In genomic region chr9:132235894-132236661, GRCh38 we compare ENCODE assay signal across 9 cellular contexts.
A peak's percentile ranks its signal among the peaks of the same experiment; 100 is the strongest.
DNase-seq lines count a peak whose midpoint lies in the region; ATAC-seq and TF ChIP-seq lines count a peak whose summit lies in the region.
"Had no signal": no experiment of that assay in that cellular context is flagged by ENCODE, and none has a peak within 500 bp of the region (broad histone marks: within the 10 kb centered on the region; RNA-seq: fewer than 3 reads in every experiment).

No MANE protein-coding gene starts in this region.

- peaks cover 10% of the 10 kb centered on the region for H3K4me1 Mint-ChIP-seq in CD4-positive, alpha-beta T cell (ENCODE audit: low read depth)
- peaks cover under 1 to 4% of the 10 kb centered on the region in 2 donors for H3K4me1 Mint-ChIP-seq in natural killer cell

- H3K9ac ChIP-seq in NT2/D1 (ENCODE audit: insufficient read length, low read depth) = peak overlapping the region; percentile 23

- H3K36me3 ChIP-seq in NT2/D1 (ENCODE audit: insufficient read depth, insufficient read length, low read length) (no peaks in the 10 kb centered on the region), esophagus muscularis mucosa (no peaks in the 10 kb centered on the region)

- TF ChIP-seq CTCF in CD4-positive, alpha-beta T cell (IDR thresholded peaks at IDR 0.05) = peak; percentile 96
- TF ChIP-seq CTCF in esophagus muscularis mucosa (IDR thresholded peaks at IDR 0.05) (peak; percentile 84 to 98 (median 90)), natural killer cell (IDR thresholded peaks at IDR 0.05) (peak; percentile 94)

- POLR2A ChIA-PET in CD4-positive, alpha-beta T cell (lab: Charles Lee) = interaction anchor here (1.1 kb wide), 1 partner anchor 66 kb away, joined by 3 read pairs; no protein-coding TSS in a partner anchor

- H3K36me3 Mint-ChIP-seq in CD4-positive, alpha-beta T cell (ENCODE audit: low read depth) = peaks cover under 1% of the 10 kb centered on the region
- no peaks in the 10 kb centered on the region for H3K36me3 Mint-ChIP-seq in natural killer cell
- H3K36me3 Mint-ChIP-seq: IgD-negative memory B cell had no signal

- H3K4me1 ChIP-seq in NT2/D1 (ENCODE audit: insufficient read depth, insufficient read length) (peaks cover 25% of the 10 kb centered on the region), esophagus muscularis mucosa (peaks cover 7 to 19% (median 13%) of the 10 kb centered on the region in 4 donors)

- peak overlapping the region; percentile 26 for H3K4me3 Mint-ChIP-seq in CD4-positive, alpha-beta T cell
- H3K4me3 Mint-ChIP-seq in natural killer cell = peak overlapping the region; percentile 6

- no peak for ATAC-seq in CD4-positive, alpha-beta T cell (ENCODE audit: poor library complexity)
- ATAC-seq in natural killer cell (no peak), GM18867 (IDR thresholded peaks at IDR 0.05; ENCODE audit: unreplicated experiment) (no peak)
- ATAC-seq in stimulated activated naive CD8-positive, alpha-beta T cell treated with anti-CD3 and anti-CD28 coated beads, Interleukin-15, Interleukin-2, amounts not matched to agents 100 U/mL and 50 U/mL, for 24 hours = peak; percentile 9

- TF ChIP-seq EP300 in esophagus muscularis mucosa (IDR thresholded peaks at IDR 0.05) = no peak

- no peaks in the 10 kb centered on the region for H3K27me3 ChIP-seq in CD4-positive, alpha-beta T cell (ENCODE audit: control insufficient read depth, insufficient read depth, low read length)
- H3K27me3 ChIP-seq in NT2/D1 (ENCODE audit: insufficient read depth, insufficient read length) (peaks cover 26% of the 10 kb centered on the region), esophagus muscularis mucosa (peaks cover 0 to 36% (median 4%) of the 10 kb centered on the region in 4 donors)

- DNase-seq in CD4-positive, alpha-beta T cell = peak; percentile 69 to 84 (median 76)
- DNase-seq in HS-27A (ENCODE audit: low read depth) = peak; percentile 20
- DNase-seq in NT2/D1 (ENCODE audit: low read depth, low spot score) = peak; percentile 75
- peak; percentile 78 for DNase-seq in activated T-cell treated with anti-CD3 and anti-CD28 coated beads for 1 hour (ENCODE audit: low read depth)
- no peak for DNase-seq in esophagus muscularis mucosa (ENCODE audit: extremely low spot score)
- peak; percentile 71 for DNase-seq in natural killer cell
- peak; percentile 89 for DNase-seq in stimulated activated naive CD8-positive, alpha-beta T cell treated with anti-CD3 and anti-CD28 coated beads, Interleukin-15, Interleukin-2, amounts not matched to agents 100 U/mL and 50 U/mL, for 24 hours

- CTCF ChIA-PET in CD4-positive, alpha-beta T cell (lab: Charles Lee) = interaction anchor here (0.5 to 1.2 kb wide), 14 partner anchors 9 to 632 kb away, joined by 3 to 9 read pairs (median 4); no protein-coding TSS in a partner anchor

- intact Hi-C loops in CD4-positive, alpha-beta T cell (cut with DNase I, micrococcal nuclease) = loop anchor here (1.0 to 2.0 kb wide), 3 partner anchors 66 to 473 kb away; no protein-coding TSS in a partner anchor
- intact Hi-C loops in esophagus muscularis mucosa (cut with DNase I) (loop anchor here (2.0 to 10.0 kb wide), 3 partner anchors 67 to 474 kb away; no protein-coding TSS in a partner anchor), natural killer cell (cut with micrococcal nuclease) (loop anchor here (1.0 to 5.0 kb wide), 2 partner anchors 69 to 474 kb away; no protein-coding TSS in a partner anchor)

- no peak overlapping the region for H3K27ac Mint-ChIP-seq in CD4-positive, alpha-beta T cell
- no peak overlapping the region for H3K27ac Mint-ChIP-seq in natural killer cell

- no peak for TF ChIP-seq POLR2A in esophagus muscularis mucosa (IDR thresholded peaks at IDR 0.05; ENCODE audit: low read depth)

- 52% methylated on average over 14 of the region's 19 CpGs for WGBS in esophagus muscularis mucosa

- H3K9me3 Mint-ChIP-seq in CD4-positive, alpha-beta T cell = no peaks in the 10 kb centered on the region
- H3K9me3 Mint-ChIP-seq in natural killer cell = no peaks in the 10 kb centered on the region
- H3K9me3 Mint-ChIP-seq: IgD-negative memory B cell had no signal

- H3K4me3 ChIP-seq in NT2/D1 (ENCODE audit: insufficient read length, low read depth) (no peak overlapping the region), esophagus muscularis mucosa (no peak overlapping the region)

- H3K27me3 Mint-ChIP-seq in CD4-positive, alpha-beta T cell = no peaks in the 10 kb centered on the region
- H3K27me3 Mint-ChIP-seq in natural killer cell (ENCODE audit: low read depth in 2 of 2) = no peaks in the 10 kb centered on the region
- H3K27me3 Mint-ChIP-seq: IgD-negative memory B cell had no signal

- H3K9me3 ChIP-seq in CD4-positive, alpha-beta T cell (ENCODE audit: control insufficient read depth, low read length) = no peaks in the 10 kb centered on the region
- no peaks in the 10 kb centered on the region for H3K9me3 ChIP-seq in NT2/D1 (ENCODE audit: insufficient read depth, low read length)
- H3K9me3 ChIP-seq in esophagus muscularis mucosa = no peaks in the 10 kb centered on the region

- H3K27ac ChIP-seq in CD4-positive, alpha-beta T cell (ENCODE audit: low read depth, low read length) = no peak overlapping the region
- no peak overlapping the region for H3K27ac ChIP-seq in esophagus muscularis mucosa (replicated peaks in 1 of 4)
